1 cellular context compared by ENCODE assay signal in genomic region chr19:51372021-51372648, GRCh38.
TF ChIP-seq lines count a peak whose summit lies in the region.

No MANE protein-coding gene starts in this region.

TF ChIP-seq in GM12878, 131 proteins besides CTCF, POLR2A, EP300 and RAD21:
- TF ChIP-seq NFIC (IDR thresholded peaks at IDR 0.05; ENCODE audit: low read depth, low read length) (no peak), BCL3 (IDR thresholded peaks at IDR 0.05; ENCODE audit: borderline replicate concordance, insufficient read depth, low read depth, low read length, poor library complexity, severe bottlenecking) (no peak), EGR1 (IDR thresholded peaks at IDR 0.05; ENCODE audit: borderline replicate concordance in 1 of 2, low read depth in 2 of 2, low read length in 2 of 2) (0 out of 3 replicates have a peak, but pooled peaks of 1 of the 2 experiments have one; percentile 26), RAD51 (IDR thresholded peaks at IDR 0.05) (no peak), BMI1 (IDR thresholded peaks at IDR 0.05; ENCODE audit: borderline replicate concordance) (no peak), MTA3 (IDR thresholded peaks at IDR 0.05; ENCODE audit: borderline replicate concordance, low read length) (0 out of 2 replicates have a peak, but pooled peaks have one; percentile 19), SREBF2 (IDR thresholded peaks at IDR 0.05; ENCODE audit: low read length) (no peak)
- TF ChIP-seq, protein P1, sequence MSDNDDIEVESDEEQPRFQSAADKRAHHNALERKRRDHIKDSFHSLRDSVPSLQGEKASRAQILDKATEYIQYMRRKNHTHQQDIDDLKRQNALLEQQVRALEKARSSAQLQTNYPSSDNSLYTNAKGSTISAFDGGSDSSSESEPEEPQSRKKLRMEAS (IDR thresholded peaks at IDR 0.05; ENCODE audit: low read depth, low read length): no peak
- TF ChIP-seq, protein P2, sequence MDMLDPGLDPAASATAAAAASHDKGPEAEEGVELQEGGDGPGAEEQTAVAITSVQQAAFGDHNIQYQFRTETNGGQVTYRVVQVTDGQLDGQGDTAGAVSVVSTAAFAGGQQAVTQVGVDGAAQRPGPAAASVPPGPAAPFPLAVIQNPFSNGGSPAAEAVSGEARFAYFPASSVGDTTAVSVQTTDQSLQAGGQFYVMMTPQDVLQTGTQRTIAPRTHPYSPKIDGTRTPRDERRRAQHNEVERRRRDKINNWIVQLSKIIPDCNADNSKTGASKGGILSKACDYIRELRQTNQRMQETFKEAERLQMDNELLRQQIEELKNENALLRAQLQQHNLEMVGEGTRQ (IDR thresholded peaks at IDR 0.05; ENCODE audit: borderline replicate concordance, low read depth, low read length): no peak
